8 cellular contexts compared by ENCODE assay signal in genomic region chr1:119327436-119328155, GRCh38. TPM values are rescaled to one million over a fixed set of nuclear protein-coding genes. Genes with fewer than 3 reads are reported as not detected.
DNase-seq lines count a peak whose midpoint lies in the region; ATAC-seq, FAIRE-seq and TF ChIP-seq lines count a peak whose summit lies in the region.

No MANE protein-coding gene starts in this region.

- ATAC-seq in right lobe of liver: peak; percentile 52 to 78 (median 72)

- DNase-seq in Calu3: peak; percentile 54
- peak in 1 of 2 experiments; percentile 6 for DNase-seq in HL-60 (ENCODE audit: low read depth in 1 of 2, low spot score in 1 of 2)
- DNase-seq in dermis microvascular lymphatic vessel endothelial cell (ENCODE audit: low read depth in 2 of 2): peak; percentile 3 to 29
- DNase-seq in right lobe of liver: peak; percentile 42 to 77 (median 70)
- DNase-seq in stimulated activated CD8-positive, alpha-beta memory T cell treated with anti-CD3 and anti-CD28 coated beads, Interleukin-4, amount 100 ng/mL, for 24 hours (ENCODE audit: low read depth): peak; percentile 3
- DNase-seq in H54 (ENCODE audit: insufficient read length, low spot score): no peak
- no peak for DNase-seq in HPDE6-E6E7 (ENCODE audit: extremely low spot score)

- peaks cover 0 to 2% (median 0%) of the 10 kb centered on the region in 4 donors for H3K36me3 ChIP-seq in right lobe of liver

- peaks cover 6% of the 10 kb centered on the region for H3K36me3 Mint-ChIP-seq in Calu3 (ENCODE audit: insufficient read depth, unreplicated experiment)
- H3K36me3 Mint-ChIP-seq in T-helper 1 cell treated with Interleukin-12 subunit alpha and Interleukin-12 subunit beta and Interleukin-4 antibody, amounts not matched to agents 30 μg/mL and 1 μg/mL, for 36 hours (ENCODE audit: low read depth): no peaks in the 10 kb centered on the region

- H3K9me3 ChIP-seq in right lobe of liver: no peaks in the 10 kb centered on the region

- no peaks in the 10 kb centered on the region for H3K27me3 Mint-ChIP-seq in Calu3 (ENCODE audit: unreplicated experiment)
- H3K27me3 Mint-ChIP-seq in T-helper 1 cell treated with Interleukin-12 subunit alpha and Interleukin-12 subunit beta and Interleukin-4 antibody, amounts not matched to agents 30 μg/mL and 1 μg/mL, for 36 hours (ENCODE audit: low read depth): peaks cover 15% of the 10 kb centered on the region

- H3K4me1 Mint-ChIP-seq in Calu3 (ENCODE audit: low read depth, unreplicated experiment): no peaks in the 10 kb centered on the region
- peaks cover 12% of the 10 kb centered on the region for H3K4me1 Mint-ChIP-seq in T-helper 1 cell treated with Interleukin-12 subunit alpha and Interleukin-12 subunit beta and Interleukin-4 antibody, amounts not matched to agents 30 μg/mL and 1 μg/mL, for 36 hours (ENCODE audit: low read depth)

- H3K4me3 ChIP-seq in HL-60 (replicated peaks; ENCODE audit: insufficient read depth, low read length): peak overlapping the region; percentile 19; the same call in 1 of the 2 replicates
- peak overlapping the region; percentile 34 to 62 (median 52) for H3K4me3 ChIP-seq in right lobe of liver

- peak overlapping the region; percentile 65 for H3K4me3 Mint-ChIP-seq in Calu3 (ENCODE audit: low read depth, unreplicated experiment)
- H3K4me3 Mint-ChIP-seq in T-helper 1 cell treated with Interleukin-12 subunit alpha and Interleukin-12 subunit beta and Interleukin-4 antibody, amounts not matched to agents 30 μg/mL and 1 μg/mL, for 36 hours: peak overlapping the region; percentile 78

- BruUV-seq in Calu3 (replicated peaks; lab: Mats Ljungman, UMichigan): no TSS peak

- H3K4me1 ChIP-seq in right lobe of liver: peaks cover 0 to 67% (median 2%) of the 10 kb centered on the region in 4 donors

- H3K27ac Mint-ChIP-seq in Calu3 (ENCODE audit: unreplicated experiment): no peak overlapping the region
- H3K27ac Mint-ChIP-seq in T-helper 1 cell treated with Interleukin-12 subunit alpha and Interleukin-12 subunit beta and Interleukin-4 antibody, amounts not matched to agents 30 μg/mL and 1 μg/mL, for 36 hours: no peak overlapping the region

- H3K9me3 Mint-ChIP-seq in Calu3 (ENCODE audit: low read depth, unreplicated experiment): no peaks in the 10 kb centered on the region
- no peaks in the 10 kb centered on the region for H3K9me3 Mint-ChIP-seq in T-helper 1 cell treated with Interleukin-12 subunit alpha and Interleukin-12 subunit beta and Interleukin-4 antibody, amounts not matched to agents 30 μg/mL and 1 μg/mL, for 36 hours

- CTCF ChIA-PET in Calu3 (lab: Charles Lee): no interaction called here

- H3K27me3 ChIP-seq in HL-60 (ENCODE audit: insufficient read depth, poor library complexity, severe bottlenecking) (peaks cover 8% of the 10 kb centered on the region), right lobe of liver (no peaks in the 10 kb centered on the region)

- TF ChIP-seq CTCF in Calu3 (IDR thresholded peaks at IDR 0.05; ENCODE audit: unreplicated experiment): peak; percentile 37
- peak; percentile 42 for TF ChIP-seq CTCF in HL-60 (IDR thresholded peaks at IDR 0.05; ENCODE audit: insufficient read depth, low read length)
- peak; percentile 19 to 55 (median 36) for TF ChIP-seq CTCF in right lobe of liver (IDR thresholded peaks at IDR 0.05)

- 6% methylated on average over 22 of the region's 34 CpGs for WGBS in right lobe of liver (ENCODE audit: insufficient coverage, low coverage, low lambda C conversion rate, missing lambda C conversion rate)

- no peak overlapping the region for H3K27ac ChIP-seq in HL-60 (replicated peaks)
- H3K27ac ChIP-seq in right lobe of liver: peak overlapping the region; percentile 74 to 86 (median 79)

- no peak for FAIRE-seq in H54 (lab: Jason Lieb, UNC)

- intact Hi-C loops in Calu3 (cut with micrococcal nuclease; ENCODE audit: unreplicated experiment): loop anchor here (5.0 kb wide), 1 partner anchor 50 kb away; no protein-coding TSS in a partner anchor
- intact Hi-C loops in right lobe of liver (cut with DNase I): no loop called here

- no peak for TF ChIP-seq POLR2A in right lobe of liver (IDR thresholded peaks at IDR 0.05)
- no peak for TF ChIP-seq POLR2A in H54 (IDR thresholded peaks at IDR 0.05; ENCODE audit: low read depth, low read length)

RNA-seq across cellular contexts. Expression of gene HAO2, which starts 41.0 kb away (rescaled TPM):
- total RNA-seq in Calu3 (2022) (not detected in 2 replicates), dermis microvascular lymphatic vessel endothelial cell (under 0.01 TPM in 1 of 2 replicates, not detected in the other), right lobe of liver (100 to 1,000 TPM in 3 of 6 experiments, 10 to 100 TPM in 3; 33.9 to 282 (median 99.3) TPM)

Comparison
In these comparisons a context has a peak if more than half of its experiments do, and no peak if none do; other contexts are left out.
1. DNase-seq: peak in Calu3 (single experiment), dermis microvascular lymphatic vessel endothelial cell (2 of 2), right lobe of liver (3 of 3) and stimulated activated CD8-positive, alpha-beta memory T cell treated with anti-CD3 and anti-CD28 coated beads, Interleukin-4, amount 100 ng/mL, for 24 hours (single experiment); none in H54 (single experiment) and HPDE6-E6E7 (single experiment).
2. RNA of gene HAO2, which starts 41.0 kb away (total RNA-seq): 33.9 to 282 TPM in right lobe of liver; not detected in Calu3 and under 0.01 TPM in dermis microvascular lymphatic vessel endothelial cell; every median in the first group is over 10 times any median in the second.
3. Peak in every context shown above with its lines, with median percentiles within 50 percentile points of each other: CTCF ChIP-seq.